1 cellular context compared by ENCODE assay signal in the genomic region with DNA sequence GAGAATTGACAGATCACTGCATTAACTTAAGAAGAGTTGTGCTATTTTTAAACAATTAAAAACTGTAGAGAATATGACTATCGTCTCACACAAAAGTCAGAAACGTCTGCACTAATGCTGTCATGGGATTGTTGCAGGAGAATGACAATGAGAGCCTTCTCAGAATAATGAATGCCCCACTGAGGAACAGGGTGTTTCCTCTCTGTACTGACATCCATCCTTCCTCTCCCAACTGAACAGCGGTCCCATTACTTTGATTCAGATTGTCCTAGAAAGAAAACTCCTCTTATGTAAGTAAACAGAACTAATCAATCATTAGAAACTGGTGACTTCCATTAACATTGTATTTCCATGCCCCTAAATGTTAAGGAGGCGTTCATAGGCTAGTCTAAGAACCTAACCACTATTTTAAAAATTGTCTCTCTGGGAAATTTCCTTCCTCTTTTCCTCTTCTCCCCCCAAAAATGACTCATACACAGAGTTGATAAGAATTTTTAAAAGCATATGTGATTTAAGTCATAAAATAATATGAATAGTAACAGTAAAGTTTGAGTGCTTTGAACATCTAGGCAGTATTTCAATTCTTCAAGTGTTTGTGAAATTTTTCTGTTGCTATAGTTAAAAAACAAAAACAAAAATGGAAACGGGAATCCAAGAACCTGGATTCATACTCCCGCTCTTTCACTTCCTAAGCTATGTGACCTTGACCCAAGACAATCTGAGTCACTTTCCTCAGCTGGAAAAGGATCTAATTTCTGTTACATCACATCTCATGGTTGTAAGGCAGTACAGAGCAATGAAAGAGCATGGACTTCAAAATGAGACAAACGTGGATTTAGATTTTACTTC.
A peak's percentile ranks its signal among the peaks of the same experiment; 100 is the strongest.
TF ChIP-seq lines count a peak whose summit lies in the region.

No MANE protein-coding gene starts in this region.

TF ChIP-seq in K562, 482 proteins besides CTCF, POLR2A, EP300 and RAD21 (continued from another document):
- TF ChIP-seq, protein P1, sequence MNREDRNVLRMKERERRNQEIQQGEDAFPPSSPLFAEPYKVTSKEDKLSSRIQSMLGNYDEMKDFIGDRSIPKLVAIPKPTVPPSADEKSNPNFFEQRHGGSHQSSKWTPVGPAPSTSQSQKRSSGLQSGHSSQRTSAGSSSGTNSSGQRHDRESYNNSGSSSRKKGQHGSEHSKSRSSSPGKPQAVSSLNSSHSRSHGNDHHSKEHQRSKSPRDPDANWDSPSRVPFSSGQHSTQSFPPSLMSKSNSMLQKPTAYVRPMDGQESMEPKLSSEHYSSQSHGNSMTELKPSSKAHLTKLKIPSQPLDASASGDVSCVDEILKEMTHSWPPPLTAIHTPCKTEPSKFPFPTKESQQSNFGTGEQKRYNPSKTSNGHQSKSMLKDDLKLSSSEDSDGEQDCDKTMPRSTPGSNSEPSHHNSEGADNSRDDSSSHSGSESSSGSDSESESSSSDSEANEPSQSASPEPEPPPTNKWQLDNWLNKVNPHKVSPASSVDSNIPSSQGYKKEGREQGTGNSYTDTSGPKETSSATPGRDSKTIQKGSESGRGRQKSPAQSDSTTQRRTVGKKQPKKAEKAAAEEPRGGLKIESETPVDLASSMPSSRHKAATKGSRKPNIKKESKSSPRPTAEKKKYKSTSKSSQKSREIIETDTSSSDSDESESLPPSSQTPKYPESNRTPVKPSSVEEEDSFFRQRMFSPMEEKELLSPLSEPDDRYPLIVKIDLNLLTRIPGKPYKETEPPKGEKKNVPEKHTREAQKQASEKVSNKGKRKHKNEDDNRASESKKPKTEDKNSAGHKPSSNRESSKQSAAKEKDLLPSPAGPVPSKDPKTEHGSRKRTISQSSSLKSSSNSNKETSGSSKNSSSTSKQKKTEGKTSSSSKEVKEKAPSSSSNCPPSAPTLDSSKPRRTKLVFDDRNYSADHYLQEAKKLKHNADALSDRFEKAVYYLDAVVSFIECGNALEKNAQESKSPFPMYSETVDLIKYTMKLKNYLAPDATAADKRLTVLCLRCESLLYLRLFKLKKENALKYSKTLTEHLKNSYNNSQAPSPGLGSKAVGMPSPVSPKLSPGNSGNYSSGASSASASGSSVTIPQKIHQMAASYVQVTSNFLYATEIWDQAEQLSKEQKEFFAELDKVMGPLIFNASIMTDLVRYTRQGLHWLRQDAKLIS (CRISPR knock-in tag; IDR thresholded peaks at IDR 0.05) = no peak
- TF ChIP-seq LARP7 (IDR thresholded peaks at IDR 0.05) = no peak
- peak; percentile 25; the same call in 1 of the 2 replicates for TF ChIP-seq FOXM1 (IDR thresholded peaks at IDR 0.05; ENCODE audit: low read depth)
- TF ChIP-seq FOXM1 (CRISPR knock-in tag; IDR thresholded peaks at IDR 0.05; ENCODE audit: low read depth) = no peak
- TF ChIP-seq ZNF707 (CRISPR knock-in tag; conservative IDR thresholded peaks at IDR 0.05) = no peak
- no peak for TF ChIP-seq HNRNPUL1 (IDR thresholded peaks at IDR 0.05; ENCODE audit: low read length)
- TF ChIP-seq KDM1A (IDR thresholded peaks at IDR 0.05) = peak; percentile 76; a peak in 3 of 4 replicates
- TF ChIP-seq, protein P2, sequence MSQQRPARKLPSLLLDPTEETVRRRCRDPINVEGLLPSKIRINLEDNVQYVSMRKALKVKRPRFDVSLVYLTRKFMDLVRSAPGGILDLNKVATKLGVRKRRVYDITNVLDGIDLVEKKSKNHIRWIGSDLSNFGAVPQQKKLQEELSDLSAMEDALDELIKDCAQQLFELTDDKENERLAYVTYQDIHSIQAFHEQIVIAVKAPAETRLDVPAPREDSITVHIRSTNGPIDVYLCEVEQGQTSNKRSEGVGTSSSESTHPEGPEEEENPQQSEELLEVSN (IDR thresholded peaks at IDR 0.05; ENCODE audit: borderline replicate concordance in 1 of 2, extremely low read depth in 1 of 2, insufficient read depth in 1 of 2, insufficient read length in 1 of 2, low read depth in 1 of 2, low read length in 1 of 2, poor library complexity in 1 of 2, severe bottlenecking in 1 of 2) = no peak
- TF ChIP-seq FOSL1 (tag; conservative IDR thresholded peaks at IDR 0.05) = peak; percentile 98
- TF ChIP-seq SMARCE1 (IDR thresholded peaks at IDR 0.05) = peak; percentile 82; the same call in 1 of the 2 replicates
- TF ChIP-seq BCL6 (CRISPR knock-in tag; IDR thresholded peaks at IDR 0.05) = no peak
- TF ChIP-seq TOE1 (IDR thresholded peaks at IDR 0.05; ENCODE audit: borderline replicate concordance) = no peak
- no peak for TF ChIP-seq TOE1 (CRISPR knock-in tag; IDR thresholded peaks at IDR 0.05; ENCODE audit: borderline replicate concordance, low read depth)
- TF ChIP-seq, protein P3, sequence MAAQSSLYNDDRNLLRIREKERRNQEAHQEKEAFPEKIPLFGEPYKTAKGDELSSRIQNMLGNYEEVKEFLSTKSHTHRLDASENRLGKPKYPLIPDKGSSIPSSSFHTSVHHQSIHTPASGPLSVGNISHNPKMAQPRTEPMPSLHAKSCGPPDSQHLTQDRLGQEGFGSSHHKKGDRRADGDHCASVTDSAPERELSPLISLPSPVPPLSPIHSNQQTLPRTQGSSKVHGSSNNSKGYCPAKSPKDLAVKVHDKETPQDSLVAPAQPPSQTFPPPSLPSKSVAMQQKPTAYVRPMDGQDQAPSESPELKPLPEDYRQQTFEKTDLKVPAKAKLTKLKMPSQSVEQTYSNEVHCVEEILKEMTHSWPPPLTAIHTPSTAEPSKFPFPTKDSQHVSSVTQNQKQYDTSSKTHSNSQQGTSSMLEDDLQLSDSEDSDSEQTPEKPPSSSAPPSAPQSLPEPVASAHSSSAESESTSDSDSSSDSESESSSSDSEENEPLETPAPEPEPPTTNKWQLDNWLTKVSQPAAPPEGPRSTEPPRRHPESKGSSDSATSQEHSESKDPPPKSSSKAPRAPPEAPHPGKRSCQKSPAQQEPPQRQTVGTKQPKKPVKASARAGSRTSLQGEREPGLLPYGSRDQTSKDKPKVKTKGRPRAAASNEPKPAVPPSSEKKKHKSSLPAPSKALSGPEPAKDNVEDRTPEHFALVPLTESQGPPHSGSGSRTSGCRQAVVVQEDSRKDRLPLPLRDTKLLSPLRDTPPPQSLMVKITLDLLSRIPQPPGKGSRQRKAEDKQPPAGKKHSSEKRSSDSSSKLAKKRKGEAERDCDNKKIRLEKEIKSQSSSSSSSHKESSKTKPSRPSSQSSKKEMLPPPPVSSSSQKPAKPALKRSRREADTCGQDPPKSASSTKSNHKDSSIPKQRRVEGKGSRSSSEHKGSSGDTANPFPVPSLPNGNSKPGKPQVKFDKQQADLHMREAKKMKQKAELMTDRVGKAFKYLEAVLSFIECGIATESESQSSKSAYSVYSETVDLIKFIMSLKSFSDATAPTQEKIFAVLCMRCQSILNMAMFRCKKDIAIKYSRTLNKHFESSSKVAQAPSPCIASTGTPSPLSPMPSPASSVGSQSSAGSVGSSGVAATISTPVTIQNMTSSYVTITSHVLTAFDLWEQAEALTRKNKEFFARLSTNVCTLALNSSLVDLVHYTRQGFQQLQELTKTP (IDR thresholded peaks at IDR 0.05; ENCODE audit: low read depth in 1 of 2, partially characterized antibody in 2 of 2) = peak in 1 of 2 experiments; percentile 37
- TF ChIP-seq, protein P4, sequence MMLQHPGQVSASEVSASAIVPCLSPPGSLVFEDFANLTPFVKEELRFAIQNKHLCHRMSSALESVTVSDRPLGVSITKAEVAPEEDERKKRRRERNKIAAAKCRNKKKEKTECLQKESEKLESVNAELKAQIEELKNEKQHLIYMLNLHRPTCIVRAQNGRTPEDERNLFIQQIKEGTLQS (IDR thresholded peaks at IDR 0.05) = peak; percentile 94
- TF ChIP-seq, protein P4 (CRISPR knock-in tag; conservative IDR thresholded peaks at IDR 0.05) = no peak
- TF ChIP-seq SRSF3 (IDR thresholded peaks at IDR 0.05; ENCODE audit: insufficient read depth, low read length) = no peak
- TF ChIP-seq DPF2 (IDR thresholded peaks at IDR 0.05) = peak; percentile 68; the same call in 1 of the 2 replicates
- peak; percentile 65 to 77; a peak in 2 of 4 replicates for TF ChIP-seq ETV6 (IDR thresholded peaks at IDR 0.05; ENCODE audit: borderline replicate concordance in 1 of 2, low read depth in 2 of 2, low read length in 1 of 2)
- TF ChIP-seq ETV6 (CRISPR knock-in tag; IDR thresholded peaks at IDR 0.05; ENCODE audit: borderline replicate concordance) = no peak
